10 cellular contexts compared by ENCODE assay signal in genomic region chr10:117226813-117227451, GRCh38. TPM values are rescaled to one million over a fixed set of nuclear protein-coding genes. Genes with fewer than 3 reads are reported as not detected.
DNase-seq lines count a peak whose midpoint lies in the region; ATAC-seq, FAIRE-seq and TF ChIP-seq lines count a peak whose summit lies in the region.
"Had no signal": no experiment of that assay in that cellular context is flagged by ENCODE, and none has a peak within 500 bp of the region (broad histone marks: within the 10 kb centered on the region; RNA-seq: fewer than 3 reads in every experiment).

No MANE protein-coding gene starts in this region.

- H3K9me3 ChIP-seq in hepatocyte (ENCODE audit: low read depth): no peaks in the 10 kb centered on the region
- H3K9me3 ChIP-seq: SJSA1, thyroid gland had no signal

- FAIRE-seq in G401.6 (lab: Jason Lieb, UNC) (peak; percentile 3), GM12892 (lab: Jason Lieb, UNC) (no peak)

- H3K27ac ChIP-seq in hepatocyte: no peak overlapping the region
- H3K27ac ChIP-seq: SJSA1, thyroid gland had no signal

- H3K79me2 ChIP-seq in hepatocyte: no peaks in the 10 kb centered on the region

- H3K36me3 ChIP-seq in hepatocyte (replicated peaks; ENCODE audit: insufficient read depth, low read depth): no peaks in the 10 kb centered on the region
- H3K36me3 ChIP-seq: SJSA1, thyroid gland had no signal

- TF ChIP-seq POLR2A in GM12892 (IDR thresholded peaks at IDR 0.05; ENCODE audit: low read depth, low read length): no peak

- no peak overlapping the region for H3K4me2 ChIP-seq in hepatocyte

- H3K27me3 ChIP-seq in hepatocyte: peaks cover 17% of the 10 kb centered on the region
- H3K27me3 ChIP-seq: SJSA1, thyroid gland had no signal

- DNase-seq in SK-N-DZ (ENCODE audit: low spot score) (peak; percentile 57), hepatocyte (ENCODE audit: low spot score) (peak; percentile 66), DMS114 treated with DMSO at 0.1 percent for 48 hours (lab: John Stamatoyannopoulos, UW; ENCODE audit: unreplicated experiment) (no peak), GM12892 (ENCODE audit: insufficient read length) (no peak)

- H4K20me1 ChIP-seq in hepatocyte (ENCODE audit: insufficient read depth, poor library complexity, severe bottlenecking): no peaks in the 10 kb centered on the region

- ATAC-seq in HG02981 (IDR thresholded peaks at IDR 0.05; ENCODE audit: unreplicated experiment): peak; percentile 75
- ATAC-seq in GM18520 (IDR thresholded peaks at IDR 0.05; ENCODE audit: unreplicated experiment): no peak
- no peak for ATAC-seq in HG03280 (IDR thresholded peaks at IDR 0.05; ENCODE audit: unreplicated experiment)

- peak; percentile 57 for TF ChIP-seq CTCF in hepatocyte (IDR thresholded peaks at IDR 0.05; ENCODE audit: poor library complexity)

- H3K4me1 ChIP-seq in hepatocyte (ENCODE audit: insufficient read depth): no peaks in the 10 kb centered on the region
- H3K4me1 ChIP-seq: SJSA1, thyroid gland had no signal

- H3K9me2 ChIP-seq in hepatocyte (replicated peaks; ENCODE audit: insufficient read depth): no peaks in the 10 kb centered on the region

- no peak overlapping the region for H2AFZ ChIP-seq in hepatocyte

- no peak overlapping the region for H3K4me3 ChIP-seq in hepatocyte
- H3K4me3 ChIP-seq: SJSA1, thyroid gland had no signal

- WGBS in hepatocyte (ENCODE audit: low lambda C conversion rate, missing lambda C conversion rate): 30% methylated on average over 10 of the region's 10 CpGs

RNA-seq across cellular contexts. Expression of gene SLC18A2, which starts 14.0 kb away (rescaled TPM):
- polyA plus RNA-seq in SK-N-DZ (2014; cell fraction: cytosol; rRNA removed): 6.9 and 8.9 TPM in 2 replicates
- 15.7 and 19.5 TPM in 2 replicates for polyA plus RNA-seq in SK-N-DZ (2014; cell fraction: nucleus; rRNA removed)
- 0.76 and 1.3 TPM in 2 replicates for total RNA-seq in hepatocyte
- polyA plus RNA-seq in hepatocyte: 0.84 and 1.6 TPM in 2 replicates
- not detected for polyA plus RNA-seq in GM12892 (2012; ENCODE audit: missing spikeins)
- total RNA-seq: SJSA1 had no signal

RNA-seq across cellular contexts. Expression of gene KCNK18, which starts 29.6 kb away (rescaled TPM):
- not detected in 2 replicates for polyA plus RNA-seq in SK-N-DZ (2014; cell fraction: cytosol; rRNA removed)
- not detected in 2 replicates for polyA plus RNA-seq in SK-N-DZ (2014; cell fraction: nucleus; rRNA removed)
- not detected in 2 replicates for total RNA-seq in hepatocyte
- polyA plus RNA-seq in hepatocyte: not detected in 2 replicates
- polyA plus RNA-seq in GM12892 (2012; ENCODE audit: missing spikeins): not detected
- total RNA-seq: SJSA1, thyroid gland had no signal

Comparison
In these comparisons a context has a peak if more than half of its experiments do, and no peak if none do; other contexts are left out.
1. DNase-seq: peak in SK-N-DZ (single experiment) and hepatocyte (single experiment); none in DMS114 treated with DMSO at 0.1 percent for 48 hours (single experiment) and GM12892 (single experiment).